Comparison of ENCODE assay signal across 1 cellular context in genomic region chr6:36848658-36849441, GRCh38.
TF ChIP-seq lines count a peak whose summit lies in the region.

No MANE protein-coding gene starts in this region.

TF ChIP-seq in K562, 482 proteins besides CTCF, POLR2A, EP300 and RAD21 (continued from another document and continues in another):
- TF ChIP-seq E2F4 (CRISPR knock-in tag; IDR thresholded peaks at IDR 0.05; ENCODE audit: low read depth) (no peak), GMEB1 (CRISPR knock-in tag; IDR thresholded peaks at IDR 0.05) (no peak), MEF2A (IDR thresholded peaks at IDR 0.05; ENCODE audit: control insufficient read depth, low read depth, low read length) (no peak), CEBPB (tag; IDR thresholded peaks at IDR 0.05) (no peak), LCOR (CRISPR knock-in tag; IDR thresholded peaks at IDR 0.05) (peak; percentile 27; the same call in 1 of the 2 replicates), JUN (IDR thresholded peaks at IDR 0.05; ENCODE audit: borderline replicate concordance, low read depth, low read length) (peak; percentile 71; the same call in 1 of the 2 replicates), JUN (CRISPR knock-in tag; IDR thresholded peaks at IDR 0.05; ENCODE audit: borderline replicate concordance) (no peak), ILK (tag; IDR thresholded peaks at IDR 0.05; ENCODE audit: borderline replicate concordance, low read depth) (no peak), ZNF324 (CRISPR knock-in tag; IDR thresholded peaks at IDR 0.05) (no peak), NCOA2 (IDR thresholded peaks at IDR 0.05; ENCODE audit: partially characterized antibody in 2 of 2) (no peak), IRF2 (CRISPR knock-in tag; IDR thresholded peaks at IDR 0.05) (no peak), KLF16 (IDR thresholded peaks at IDR 0.05) (peak; percentile 89), YY1 (IDR thresholded peaks at IDR 0.05; ENCODE audit: borderline replicate concordance in 1 of 3, control insufficient read depth in 1 of 3, extremely low read depth in 1 of 3, insufficient read depth in 3 of 3, insufficient read length in 1 of 3, insufficient replicate concordance in 2 of 3, low read depth in 1 of 3, low read length in 2 of 3) (no peak), POLR3G (IDR thresholded peaks at IDR 0.05; ENCODE audit: extremely low read depth, insufficient read length, insufficient replicate concordance) (no peak), ZNF436 (CRISPR knock-in tag; IDR thresholded peaks at IDR 0.05) (no peak), ZBTB9 (CRISPR knock-in tag; IDR thresholded peaks at IDR 0.05) (no peak), RBFOX2 (IDR thresholded peaks at IDR 0.05; ENCODE audit: low read depth, low read length) (no peak), FOS (IDR thresholded peaks at IDR 0.05; ENCODE audit: extremely low read depth, insufficient read length) (no peak), ZNF224 (CRISPR knock-in tag; IDR thresholded peaks at IDR 0.05) (no peak), CREB5 (CRISPR knock-in tag; IDR thresholded peaks at IDR 0.05) (no peak), GTF2F1 (IDR thresholded peaks at IDR 0.05; ENCODE audit: low read depth, low read length) (no peak), CBX8 (IDR thresholded peaks at IDR 0.05; ENCODE audit: borderline replicate concordance, extremely low read depth, low read depth, low read length, poor library complexity, severe bottlenecking) (no peak), POLR3A (IDR thresholded peaks at IDR 0.05; ENCODE audit: borderline replicate concordance, extremely low read depth, insufficient read depth, insufficient read length) (no peak), JUNB (CRISPR knock-in tag; conservative IDR thresholded peaks at IDR 0.05) (no peak), HIVEP1 (CRISPR knock-in tag; IDR thresholded peaks at IDR 0.05) (no peak), ZFP91 (CRISPR knock-in tag; IDR thresholded peaks at IDR 0.05) (no peak), USF1 (CRISPR knock-in tag; IDR thresholded peaks at IDR 0.05) (peak; percentile 73), THRAP3 (IDR thresholded peaks at IDR 0.05; ENCODE audit: borderline replicate concordance) (no peak), CBX1 (IDR thresholded peaks at IDR 0.05; ENCODE audit: low read depth) (no peak), CTBP1 (IDR thresholded peaks at IDR 0.05; ENCODE audit: borderline replicate concordance) (peak; percentile 96), ETV1 (tag; conservative IDR thresholded peaks at IDR 0.05; ENCODE audit: low read depth) (peak; percentile 35), NFRKB (IDR thresholded peaks at IDR 0.05; ENCODE audit: low read depth) (no peak), CREB1 (IDR thresholded peaks at IDR 0.05) (0 out of 2 replicates have a peak, but pooled peaks have one; percentile 40), CREB1 (CRISPR knock-in tag; IDR thresholded peaks at IDR 0.05) (0 out of 2 replicates have a peak, but pooled peaks have one; percentile 13), PTRF (tag; IDR thresholded peaks at IDR 0.05) (no peak), ZNF655 (CRISPR knock-in tag; IDR thresholded peaks at IDR 0.05) (no peak), ZNF512 (tag; IDR thresholded peaks at IDR 0.05) (no peak), MITF (IDR thresholded peaks at IDR 0.05) (peak; percentile 94), PKNOX1 (IDR thresholded peaks at IDR 0.05) (peak; percentile 90), ZNF561 (CRISPR knock-in tag; conservative IDR thresholded peaks at IDR 0.05) (no peak), PHF20 (IDR thresholded peaks at IDR 0.05; ENCODE audit: partially characterized antibody) (no peak), ZNF699 (CRISPR knock-in tag; IDR thresholded peaks at IDR 0.05; ENCODE audit: insufficient replicate concordance) (no peak), ZNF507 (tag; conservative IDR thresholded peaks at IDR 0.05) (no peak), TRIM24 (IDR thresholded peaks at IDR 0.05) (peak; percentile 0 to 60; a peak in 2 of 4 replicates), RBBP5 (IDR thresholded peaks at IDR 0.05; ENCODE audit: borderline replicate concordance, insufficient read depth, low read length, poor library complexity, severe bottlenecking) (peak; percentile 31), HMG20A (CRISPR knock-in tag; conservative IDR thresholded peaks at IDR 0.05) (no peak), RNF219 (CRISPR knock-in tag; IDR thresholded peaks at IDR 0.05) (no peak), PATZ1 (CRISPR knock-in tag; IDR thresholded peaks at IDR 0.05; ENCODE audit: borderline replicate concordance) (no peak), PHB (CRISPR knock-in tag; IDR thresholded peaks at IDR 0.05) (no peak)
